ENCODE assay signal across 10 cellular contexts in genomic region chr19:55677572-55678028, GRCh38. TPM values are rescaled to one million over a fixed set of nuclear protein-coding genes. Genes with fewer than 3 reads are reported as not detected.
A peak's percentile ranks its signal among the peaks of the same experiment; 100 is the strongest.
DNase-seq lines count a peak whose midpoint lies in the region; TF ChIP-seq lines count a peak whose summit lies in the region.
"Had no signal": no experiment of that assay in that cellular context is flagged by ENCODE, and none has a peak within 500 bp of the region (broad histone marks: within the 10 kb centered on the region; RNA-seq: fewer than 3 reads in every experiment).

No MANE protein-coding gene starts in this region.

- no peaks in the 10 kb centered on the region for H3K9me3 Mint-ChIP-seq in activated naive CD4-positive, alpha-beta T cell treated with anti-CD3 and anti-CD28 coated beads, Interleukin-2, amount 50 U/mL, for 24 hours
- H3K9me3 Mint-ChIP-seq in activated CD4-positive, alpha-beta memory T cell treated with anti-CD3 and anti-CD28 coated beads, Interleukin-2, amount 10 ng/mL, durations not matched to agents 7 days and 5 days: no peaks in the 10 kb centered on the region

- POLR2A ChIA-PET in activated CD4-positive, alpha-beta memory T cell treated with anti-CD3 and anti-CD28 coated beads, Interleukin-2, amount 10 ng/mL, durations not matched to agents 7 days and 5 days (lab: Charles Lee): no interaction called here

- no peaks in the 10 kb centered on the region for H3K9me3 ChIP-seq in liver (ENCODE audit: control insufficient read depth in 4 of 4, low read length in 3 of 4)
- H3K9me3 ChIP-seq in subcutaneous abdominal adipose tissue (ENCODE audit: control insufficient read depth in 5 of 5, low read length in 5 of 5): no peaks in the 10 kb centered on the region
- H3K9me3 ChIP-seq: testis had no signal

- TF ChIP-seq RAD21 in liver (IDR thresholded peaks at IDR 0.05): peak in 1 of 2 donors; percentile 11

- peaks cover 66% of the 10 kb centered on the region for H3K4me1 Mint-ChIP-seq in activated naive CD4-positive, alpha-beta T cell treated with anti-CD3 and anti-CD28 coated beads, Interleukin-2, amount 50 U/mL, for 24 hours
- peaks cover 54% of the 10 kb centered on the region for H3K4me1 Mint-ChIP-seq in activated CD4-positive, alpha-beta memory T cell treated with anti-CD3 and anti-CD28 coated beads, Interleukin-2, amount 10 ng/mL, durations not matched to agents 7 days and 5 days

- H3K27me3 ChIP-seq in liver (ENCODE audit: control insufficient read depth in 4 of 4, insufficient read depth in 4 of 4, low read length in 3 of 4) (no peaks in the 10 kb centered on the region), subcutaneous abdominal adipose tissue (ENCODE audit: control insufficient read depth in 5 of 5, insufficient read depth in 4 of 5, low read length in 5 of 5) (no peaks in the 10 kb centered on the region)
- H3K27me3 ChIP-seq: testis had no signal

- peak overlapping the region; percentile 54 for H3K4me3 Mint-ChIP-seq in activated naive CD4-positive, alpha-beta T cell treated with anti-CD3 and anti-CD28 coated beads, Interleukin-2, amount 50 U/mL, for 24 hours
- peak overlapping the region; percentile 93 for H3K4me3 Mint-ChIP-seq in activated CD4-positive, alpha-beta memory T cell treated with anti-CD3 and anti-CD28 coated beads, Interleukin-2, amount 10 ng/mL, durations not matched to agents 7 days and 5 days

- H3K36me3 ChIP-seq in liver (ENCODE audit: control insufficient read depth in 4 of 4, insufficient read depth in 3 of 4, low read depth in 1 of 4, low read length in 3 of 4) (peaks cover 3 to 32% (median 14%) of the 10 kb centered on the region in 4 donors), subcutaneous abdominal adipose tissue (ENCODE audit: control insufficient read depth in 5 of 5, insufficient read depth in 5 of 5, low read length in 5 of 5) (peaks cover 2 to 48% (median 41%) of the 10 kb centered on the region in 5 donors)

- H3K27ac ChIP-seq in liver (ENCODE audit: low read depth in 1 of 2, low read length in 2 of 2): peak overlapping the region; percentile 60 to 80
- peak overlapping the region; percentile 51 for H3K27ac ChIP-seq in subcutaneous abdominal adipose tissue (ENCODE audit: low read depth, low read length)

- peaks cover 10% of the 10 kb centered on the region for H3K36me3 Mint-ChIP-seq in activated naive CD4-positive, alpha-beta T cell treated with anti-CD3 and anti-CD28 coated beads, Interleukin-2, amount 50 U/mL, for 24 hours
- H3K36me3 Mint-ChIP-seq in activated CD4-positive, alpha-beta memory T cell treated with anti-CD3 and anti-CD28 coated beads, Interleukin-2, amount 10 ng/mL, durations not matched to agents 7 days and 5 days (ENCODE audit: low read depth): peaks cover 65% of the 10 kb centered on the region

- 43% methylated on average over 6 of the region's 6 CpGs for WGBS in liver

- TF ChIP-seq CTCF in liver (IDR thresholded peaks at IDR 0.05; ENCODE audit: low read depth, low read length, missing input control): no peak

- H3K9ac ChIP-seq in liver (ENCODE audit: low read depth in 1 of 2, low read length in 2 of 2) (peak overlapping the region; percentile 1 to 27), subcutaneous abdominal adipose tissue (ENCODE audit: low read length in 5 of 5) (peak overlapping the region; percentile 17 to 99 (median 52))

- DNase-seq in activated naive CD4-positive, alpha-beta T cell treated with anti-CD3 and anti-CD28 coated beads, Interleukin-2, amount 50 U/mL, for 16 hours: no peak
- DNase-seq in activated CD4-positive, alpha-beta memory T cell treated with anti-CD3 and anti-CD28 coated beads, Interleukin-2, amount 10 ng/mL, durations not matched to agents 7 days and 5 days: no peak
- DNase-seq in NCI-H2227 treated with DMSO at 0.1 percent for 48 hours (lab: John Stamatoyannopoulos, UW): no peak
- no peak for DNase-seq in activated CD8-positive, alpha-beta memory T cell treated with anti-CD3 and anti-CD28 coated beads, Interleukin-2, amount 50 U/mL, for 48 hours
- no peak for DNase-seq in HCEC 1CT
- DNase-seq: NCI-H748 treated with DMSO at 0.1 percent for 48 hours, testis had no signal

- peaks cover 12 to 82% (median 73%) of the 10 kb centered on the region in 4 donors for H3K4me1 ChIP-seq in liver (ENCODE audit: control insufficient read depth in 4 of 4, insufficient read depth in 4 of 4, low read length in 3 of 4)
- H3K4me1 ChIP-seq in subcutaneous abdominal adipose tissue (ENCODE audit: control insufficient read depth in 5 of 5, insufficient read depth in 5 of 5, low read length in 5 of 5): peaks cover 14 to 68% (median 62%) of the 10 kb centered on the region in 5 donors

- peak overlapping the region; percentile 26 for H3K27ac Mint-ChIP-seq in activated naive CD4-positive, alpha-beta T cell treated with anti-CD3 and anti-CD28 coated beads, Interleukin-2, amount 50 U/mL, for 24 hours
- H3K27ac Mint-ChIP-seq in activated CD4-positive, alpha-beta memory T cell treated with anti-CD3 and anti-CD28 coated beads, Interleukin-2, amount 10 ng/mL, durations not matched to agents 7 days and 5 days: no peak overlapping the region

- CTCF ChIA-PET in activated CD4-positive, alpha-beta memory T cell treated with anti-CD3 and anti-CD28 coated beads, Interleukin-2, amount 10 ng/mL, durations not matched to agents 7 days and 5 days (lab: Charles Lee): no interaction called here

- H3K27me3 Mint-ChIP-seq in activated naive CD4-positive, alpha-beta T cell treated with anti-CD3 and anti-CD28 coated beads, Interleukin-2, amount 50 U/mL, for 24 hours: no peaks in the 10 kb centered on the region
- no peaks in the 10 kb centered on the region for H3K27me3 Mint-ChIP-seq in activated CD4-positive, alpha-beta memory T cell treated with anti-CD3 and anti-CD28 coated beads, Interleukin-2, amount 10 ng/mL, durations not matched to agents 7 days and 5 days

- H3K4me3 ChIP-seq in liver (ENCODE audit: low read depth in 1 of 3, low read length in 3 of 3) (peak overlapping the region in 1 of 3 donors; percentile 37), subcutaneous abdominal adipose tissue (ENCODE audit: low read depth in 1 of 5, low read length in 5 of 5) (peak overlapping the region in 4 of 5 donors; percentile 40 to 97 (median 94))
- H3K4me3 ChIP-seq: testis had no signal

TF ChIP-seq in liver, 16 proteins besides CTCF, POLR2A, EP300 and RAD21:
- TF ChIP-seq NR2F2 (IDR thresholded peaks at IDR 0.05) (peak; percentile 82), FOXA1 (IDR thresholded peaks at IDR 0.05) (no peak), TAF1 (conservative IDR thresholded peaks at IDR 0.05) (no peak), GABPA (IDR thresholded peaks at IDR 0.05 in 1 of 2, conservative IDR thresholded peaks at IDR 0.05 in 1 of 2) (peak in 1 of 2 donors; percentile 47), YY1 (IDR thresholded peaks at IDR 0.05) (no peak), HNF4A (conservative IDR thresholded peaks at IDR 0.05) (peak in 1 of 2 donors; percentile 39), JUND (IDR thresholded peaks at IDR 0.05) (no peak)
- TF ChIP-seq, protein P1, sequence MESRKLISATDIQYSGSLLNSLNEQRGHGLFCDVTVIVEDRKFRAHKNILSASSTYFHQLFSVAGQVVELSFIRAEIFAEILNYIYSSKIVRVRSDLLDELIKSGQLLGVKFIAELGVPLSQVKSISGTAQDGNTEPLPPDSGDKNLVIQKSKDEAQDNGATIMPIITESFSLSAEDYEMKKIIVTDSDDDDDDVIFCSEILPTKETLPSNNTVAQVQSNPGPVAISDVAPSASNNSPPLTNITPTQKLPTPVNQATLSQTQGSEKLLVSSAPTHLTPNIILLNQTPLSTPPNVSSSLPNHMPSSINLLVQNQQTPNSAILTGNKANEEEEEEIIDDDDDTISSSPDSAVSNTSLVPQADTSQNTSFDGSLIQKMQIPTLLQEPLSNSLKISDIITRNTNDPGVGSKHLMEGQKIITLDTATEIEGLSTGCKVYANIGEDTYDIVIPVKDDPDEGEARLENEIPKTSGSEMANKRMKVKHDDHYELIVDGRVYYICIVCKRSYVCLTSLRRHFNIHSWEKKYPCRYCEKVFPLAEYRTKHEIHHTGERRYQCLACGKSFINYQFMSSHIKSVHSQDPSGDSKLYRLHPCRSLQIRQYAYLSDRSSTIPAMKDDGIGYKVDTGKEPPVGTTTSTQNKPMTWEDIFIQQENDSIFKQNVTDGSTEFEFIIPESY (IDR thresholded peaks at IDR 0.05): no peak
TF ChIP-seq in liver: peak in this region for 3.

RNA-seq across cellular contexts. Expression of gene EPN1, which starts 2.6 kb away (rescaled TPM):
- total RNA-seq in activated CD4-positive, alpha-beta memory T cell treated with anti-CD3 and anti-CD28 coated beads, Interleukin-2, amount 10 ng/mL, durations not matched to agents 7 days and 5 days: 10 to 100 TPM; 63.9 to 64.5 TPM
- 100 to 1,000 TPM in 1 of 2 donors, 10 to 100 TPM in 1; 49.0 to 107 TPM for total RNA-seq in liver
- 100 to 1,000 TPM in 1 of 2 donors, 10 to 100 TPM in 1; 18.6 to 117 TPM for polyA plus RNA-seq in liver

RNA-seq across cellular contexts. Expression of gene U2AF2, which starts 22.8 kb away (rescaled TPM):
- 100 to 1,000 TPM; 204 to 213 TPM for total RNA-seq in activated CD4-positive, alpha-beta memory T cell treated with anti-CD3 and anti-CD28 coated beads, Interleukin-2, amount 10 ng/mL, durations not matched to agents 7 days and 5 days
- total RNA-seq in liver: 10 to 100 TPM; 49.4 to 66.6 TPM
- 10 to 100 TPM in 1 of 2 donors, 1 to 10 TPM in 1; 8.6 to 53.1 TPM for polyA plus RNA-seq in liver

RNA-seq across cellular contexts. Expression of gene CCDC106, which starts 29.6 kb away (rescaled TPM):
- 1 to 10 TPM; 3.7 to 3.8 TPM for total RNA-seq in activated CD4-positive, alpha-beta memory T cell treated with anti-CD3 and anti-CD28 coated beads, Interleukin-2, amount 10 ng/mL, durations not matched to agents 7 days and 5 days
- total RNA-seq in liver: 1 to 10 TPM; 3.6 to 5.6 TPM
- polyA plus RNA-seq in liver: 10 to 100 TPM in 1 of 2 donors, 1 to 10 TPM in 1; 6.1 to 13.5 TPM

RNA-seq across cellular contexts. Expression of gene ZNF581, which starts 34.2 kb away (rescaled TPM):
- total RNA-seq in activated CD4-positive, alpha-beta memory T cell treated with anti-CD3 and anti-CD28 coated beads, Interleukin-2, amount 10 ng/mL, durations not matched to agents 7 days and 5 days: 10 to 100 TPM; 26.6 to 30.1 TPM
- 1 to 10 TPM; 2.1 to 7.3 TPM for total RNA-seq in liver
- polyA plus RNA-seq in liver: 1 to 10 TPM; 4.8 to 5.6 TPM

RNA-seq across cellular contexts. Expression of gene ZNF580, which starts 36.8 kb away (rescaled TPM):
- total RNA-seq in activated CD4-positive, alpha-beta memory T cell treated with anti-CD3 and anti-CD28 coated beads, Interleukin-2, amount 10 ng/mL, durations not matched to agents 7 days and 5 days: 10 to 100 TPM; 35.7 to 39.7 TPM
- total RNA-seq in liver: 1 to 10 TPM; 2.6 to 5.0 TPM
- polyA plus RNA-seq in liver: 1 to 10 TPM; 5.1 to 5.2 TPM
